Comparison of ENCODE assay signal across 14 cellular contexts in the genomic region with DNA sequence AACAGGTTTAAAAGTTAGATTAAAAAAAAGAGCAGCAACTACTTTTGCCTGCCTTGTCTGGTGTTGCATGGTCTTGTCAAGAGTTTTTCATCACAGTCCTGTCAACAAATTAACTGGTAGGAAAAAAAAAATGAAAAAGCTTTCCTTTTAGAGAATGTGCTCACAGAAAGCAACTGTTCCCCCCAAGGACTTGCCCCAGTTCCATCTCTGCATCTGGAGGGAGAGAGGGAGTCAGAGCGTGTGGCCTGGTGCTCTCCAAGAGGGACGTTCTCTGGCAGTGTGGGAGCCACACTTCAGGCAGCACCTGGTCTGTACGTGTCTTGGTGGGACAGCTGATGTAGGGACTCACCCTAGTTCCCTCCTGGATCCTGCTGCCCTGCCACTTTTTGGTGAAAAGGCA.
A peak's percentile ranks its signal among the peaks of the same experiment; 100 is the strongest.
DNase-seq lines count a peak whose midpoint lies in the region; ATAC-seq and TF ChIP-seq lines count a peak whose summit lies in the region.
"Had no signal": no experiment of that assay in that cellular context is flagged by ENCODE, and none has a peak within 500 bp of the region (broad histone marks: within the 10 kb centered on the region; RNA-seq: fewer than 3 reads in every experiment).

No MANE protein-coding gene starts in this region.

- ATAC-seq in stimulated activated memory B cell treated with anti-CD40 and anti-IgM and Interleukin-4, amounts not matched to agents 10 μg/mL and 1 μg/mL and 100 μg/mL, for 72 hours = no peak
- no peak for ATAC-seq in GM21529 (IDR thresholded peaks at IDR 0.05; ENCODE audit: unreplicated experiment)
- ATAC-seq: A549 had no signal

- H2AFZ ChIP-seq in H9 (ENCODE audit: low read length) = no peak overlapping the region

- H3K23ac ChIP-seq in H9 (ENCODE audit: insufficient read length, low read depth, low read length) = no peak overlapping the region

- H3K4ac ChIP-seq in H9 (ENCODE audit: low read depth, low read length) = no peak overlapping the region

- H3K36me3 Mint-ChIP-seq in H9 (ENCODE audit: insufficient read depth in 1 of 3, low read depth in 3 of 3) (no peaks in the 10 kb centered on the region), brain (no peaks in the 10 kb centered on the region)
- H3K36me3 Mint-ChIP-seq in stimulated activated memory B cell treated with anti-CD40 and anti-IgM and Interleukin-4, amounts not matched to agents 10 μg/mL and 1 μg/mL and 100 μg/mL, for 72 hours = no peaks in the 10 kb centered on the region
- no peaks in the 10 kb centered on the region for H3K36me3 Mint-ChIP-seq in activated CD4-positive, alpha-beta memory T cell treated with anti-CD3 and anti-CD28 coated beads, Interleukin-2, amount 10 ng/mL, durations not matched to agents 7 days and 5 days (ENCODE audit: low read depth)
- H3K36me3 Mint-ChIP-seq: CD4-positive, alpha-beta memory T cell had no signal

- no peaks in the 10 kb centered on the region for H4K20me1 ChIP-seq in H9 (ENCODE audit: control insufficient read depth, insufficient read depth, insufficient read length)

- H3K4me1 Mint-ChIP-seq in H9 = peaks cover 17 to 22% of the 10 kb centered on the region in 2 experiments
- peaks cover 41% of the 10 kb centered on the region for H3K4me1 Mint-ChIP-seq in brain
- H3K4me1 Mint-ChIP-seq in stimulated activated memory B cell treated with anti-CD40 and anti-IgM and Interleukin-4, amounts not matched to agents 10 μg/mL and 1 μg/mL and 100 μg/mL, for 72 hours = peaks cover 26% of the 10 kb centered on the region
- H3K4me1 Mint-ChIP-seq in activated CD4-positive, alpha-beta memory T cell treated with anti-CD3 and anti-CD28 coated beads, Interleukin-2, amount 10 ng/mL, durations not matched to agents 7 days and 5 days = no peaks in the 10 kb centered on the region
- H3K4me1 Mint-ChIP-seq: CD4-positive, alpha-beta memory T cell had no signal

- POLR2A ChIA-PET in activated CD4-positive, alpha-beta memory T cell treated with anti-CD3 and anti-CD28 coated beads, Interleukin-2, amount 10 ng/mL, durations not matched to agents 7 days and 5 days (lab: Charles Lee) = no interaction called here

- no peak overlapping the region for H3K4me3 Mint-ChIP-seq in H9
- no peak overlapping the region for H3K4me3 Mint-ChIP-seq in brain
- no peak overlapping the region for H3K4me3 Mint-ChIP-seq in stimulated activated memory B cell treated with anti-CD40 and anti-IgM and Interleukin-4, amounts not matched to agents 10 μg/mL and 1 μg/mL and 100 μg/mL, for 72 hours
- H3K4me3 Mint-ChIP-seq in activated CD4-positive, alpha-beta memory T cell treated with anti-CD3 and anti-CD28 coated beads, Interleukin-2, amount 10 ng/mL, durations not matched to agents 7 days and 5 days = no peak overlapping the region
- H3K4me3 Mint-ChIP-seq: CD4-positive, alpha-beta memory T cell had no signal

- H4K8ac ChIP-seq in H9 (replicated peaks; ENCODE audit: insufficient read length, low read depth, low read length) = no peak overlapping the region

- intact Hi-C loops in left ventricle myocardium inferior (cut with micrococcal nuclease) = no loop called here

- peak overlapping the region; percentile 6; the same call in 1 of the 2 replicates for H3K14ac ChIP-seq in H9 (ENCODE audit: insufficient read depth, low read length)

- H3K27ac ChIP-seq in H9 (ENCODE audit: insufficient read length, low read depth, low read length) (no peak overlapping the region), left ventricle myocardium inferior (replicated peaks) (peak overlapping the region; percentile 57)
- H3K27ac ChIP-seq: A549, C4-2B had no signal

- H3K36me3 ChIP-seq in left ventricle myocardium inferior = no peaks in the 10 kb centered on the region
- H3K36me3 ChIP-seq: BE2C had no signal

- no peaks in the 10 kb centered on the region for H3K23me2 ChIP-seq in H9 (ENCODE audit: insufficient read length, low read depth, low read length, poor library complexity, severe bottlenecking)

- H3K56ac ChIP-seq in H9 (ENCODE audit: insufficient read length, low read depth, low read length) = no peak overlapping the region

- H3K27me3 ChIP-seq in H9 (ENCODE audit: insufficient read depth, low read length) = no peaks in the 10 kb centered on the region
- H3K27me3 ChIP-seq in left ventricle myocardium inferior (ENCODE audit: low read depth) = no peaks in the 10 kb centered on the region
- H3K27me3 ChIP-seq: BE2C had no signal

- H3K9me3 Mint-ChIP-seq in H9 (peaks cover 0 to 1% of the 10 kb centered on the region in 2 experiments; a peak in 1 of 5 replicates), brain (peaks cover 2 to 12% (median 3%) of the 10 kb centered on the region in 5 experiments)
- H3K9me3 Mint-ChIP-seq in stimulated activated memory B cell treated with anti-CD40 and anti-IgM and Interleukin-4, amounts not matched to agents 10 μg/mL and 1 μg/mL and 100 μg/mL, for 72 hours = no peaks in the 10 kb centered on the region
- H3K9me3 Mint-ChIP-seq in activated CD4-positive, alpha-beta memory T cell treated with anti-CD3 and anti-CD28 coated beads, Interleukin-2, amount 10 ng/mL, durations not matched to agents 7 days and 5 days = no peaks in the 10 kb centered on the region

- TF ChIP-seq CTCF in H9 (conservative IDR thresholded peaks at IDR 0.05) (no peak), brain (conservative IDR thresholded peaks at IDR 0.05) (no peak), left ventricle myocardium inferior (IDR thresholded peaks at IDR 0.05; ENCODE audit: borderline replicate concordance) (no peak)

- no peak overlapping the region for H2BK120ac ChIP-seq in H9 (ENCODE audit: low read depth, low read length, poor library complexity, severe bottlenecking)

- DNase-seq in H9 (no peak), left ventricle myocardium inferior (peak; percentile 36)
- DNase-seq in activated CD4-positive, alpha-beta memory T cell treated with anti-CD3 and anti-CD28 coated beads, Interleukin-2, amount 10 ng/mL, durations not matched to agents 7 days and 5 days = no peak
- DNase-seq: BE2C; CD4-positive, alpha-beta memory T cell; DMS153; DND-41; GDM1; H7 had no signal

- no peak overlapping the region for H2BK12ac ChIP-seq in H9 (ENCODE audit: insufficient read length, low read depth, low read length)

- H3K79me1 ChIP-seq in H9 (ENCODE audit: insufficient read depth, low read depth, low read length, poor library complexity, severe bottlenecking) = no peaks in the 10 kb centered on the region

- no peak overlapping the region for H4K91ac ChIP-seq in H9 (ENCODE audit: insufficient read length, low read depth, low read length)

- no peaks in the 10 kb centered on the region for H3K79me2 ChIP-seq in H9 (ENCODE audit: insufficient read depth, low read length)

- H3K27me3 Mint-ChIP-seq in H9 (ENCODE audit: low read depth) = peaks cover 3% of the 10 kb centered on the region
- H3K27me3 Mint-ChIP-seq in brain = peaks cover 3% of the 10 kb centered on the region
- no peaks in the 10 kb centered on the region for H3K27me3 Mint-ChIP-seq in stimulated activated memory B cell treated with anti-CD40 and anti-IgM and Interleukin-4, amounts not matched to agents 10 μg/mL and 1 μg/mL and 100 μg/mL, for 72 hours
- H3K27me3 Mint-ChIP-seq in activated CD4-positive, alpha-beta memory T cell treated with anti-CD3 and anti-CD28 coated beads, Interleukin-2, amount 10 ng/mL, durations not matched to agents 7 days and 5 days = peaks cover 9% of the 10 kb centered on the region

- no peak overlapping the region for H2AK5ac ChIP-seq in H9 (ENCODE audit: insufficient read length, low read length)

- CTCF ChIA-PET in activated CD4-positive, alpha-beta memory T cell treated with anti-CD3 and anti-CD28 coated beads, Interleukin-2, amount 10 ng/mL, durations not matched to agents 7 days and 5 days (lab: Charles Lee) = no interaction called here

- H2BK15ac ChIP-seq in H9 (ENCODE audit: low read depth, low read length) = no peak overlapping the region

- H3K18ac ChIP-seq in H9 (ENCODE audit: insufficient read length, low read depth, low read length) = no peak overlapping the region

- H3K4me1 ChIP-seq in H9 (ENCODE audit: insufficient read depth, low read length) = peaks cover 9% of the 10 kb centered on the region; the same call in 1 of the 2 replicates
- peaks cover 21% of the 10 kb centered on the region for H3K4me1 ChIP-seq in left ventricle myocardium inferior
- H3K4me1 ChIP-seq: A549 had no signal

- no peak overlapping the region for H3K9ac ChIP-seq in H9 (ENCODE audit: extremely low read depth, insufficient read length, low read length)

- H3K27ac Mint-ChIP-seq in H9 = no peak overlapping the region; a peak in 1 of 7 replicates
- H3K27ac Mint-ChIP-seq in brain = peak overlapping the region in 3 of 5 experiments; percentile 73 to 85 (median 76)
- H3K27ac Mint-ChIP-seq in stimulated activated memory B cell treated with anti-CD40 and anti-IgM and Interleukin-4, amounts not matched to agents 10 μg/mL and 1 μg/mL and 100 μg/mL, for 72 hours = peak overlapping the region; percentile 79
- H3K27ac Mint-ChIP-seq in activated CD4-positive, alpha-beta memory T cell treated with anti-CD3 and anti-CD28 coated beads, Interleukin-2, amount 10 ng/mL, durations not matched to agents 7 days and 5 days = no peak overlapping the region
- H3K27ac Mint-ChIP-seq: CD4-positive, alpha-beta memory T cell had no signal

- H3K9me3 ChIP-seq in H9 (ENCODE audit: control insufficient read depth, low read depth, low read length) (no peaks in the 10 kb centered on the region), left ventricle myocardium inferior (replicated peaks) (no peaks in the 10 kb centered on the region)
- H3K9me3 ChIP-seq: A549, BE2C had no signal

- H3T11ph ChIP-seq in H9 (ENCODE audit: low read length) = no peak overlapping the region

- no peak overlapping the region for H3K4me3 ChIP-seq in left ventricle myocardium inferior
- H3K4me3 ChIP-seq: A549 had no signal

- H2BK20ac ChIP-seq in H9 (ENCODE audit: low read depth, low read length, poor library complexity, severe bottlenecking) = no peak overlapping the region

- H4K5ac ChIP-seq in H9 (ENCODE audit: insufficient read length, low read depth, low read length) = no peak overlapping the region

- no peak overlapping the region for H3K4me2 ChIP-seq in H9 (ENCODE audit: insufficient read depth, insufficient read length, low read length)
- H3K4me2 ChIP-seq: A549 had no signal

- WGBS in H9 (ENCODE audit: extremely low coverage, insufficient read length, low lambda C conversion rate) = no CpG with 5 or more reads among the region's 3 CpGs

- H2BK5ac ChIP-seq in H9 (ENCODE audit: insufficient read length, low read length) = no peak overlapping the region

Comparison
In these comparisons a context has a peak if more than half of its experiments do, and no peak if none do; other contexts are left out.
1. H3K27ac Mint-ChIP-seq: peak in brain (3 of 5) and stimulated activated memory B cell treated with anti-CD40 and anti-IgM and Interleukin-4, amounts not matched to agents 10 μg/mL and 1 μg/mL and 100 μg/mL, for 72 hours (single experiment); none in H9 (0 of 3) and activated CD4-positive, alpha-beta memory T cell treated with anti-CD3 and anti-CD28 coated beads, Interleukin-2, amount 10 ng/mL, durations not matched to agents 7 days and 5 days (single experiment).